ENCODE assay signal across 31 cellular contexts in genomic region chr1:1545946-1546737, GRCh38. TPM values are rescaled to one million over a fixed set of nuclear protein-coding genes. Genes with fewer than 3 reads are reported as not detected.
"Had no signal": no experiment of that assay in that cellular context is flagged by ENCODE, and none has a peak within 500 bp of the region (broad histone marks: within the 10 kb centered on the region; RNA-seq: fewer than 3 reads in every experiment).

No MANE protein-coding gene starts in this region.

- DNase-seq: activated CD4-positive, alpha-beta T cell treated with anti-CD3 and anti-CD28 coated beads, Interleukin-2, amount 10 ng/mL, durations not matched to agents 7 days and 5 days; activated CD4-positive, alpha-beta T cell treated with anti-CD3 and anti-CD28 coated beads, Interleukin-2, amount 50 U/mL, for 48 hours; activated CD8-positive, alpha-beta T cell treated with anti-CD3 and anti-CD28 coated beads, Interleukin-2, amount 10 ng/mL, durations not matched to agents 7 days and 5 days; activated gamma-delta T cell treated with Interleukin-2 at 50 U/mL for 16 hours; activated naive CD4-positive, alpha-beta T cell treated with anti-CD3 and anti-CD28 coated beads for 36 hours; activated T-cell treated with anti-CD3 and anti-CD28 coated beads, Interleukin-2, amount 50 U/mL, for 24 hours; amniotic stem cell; aorta; brain microvascular endothelial cell; central memory CD4-positive, alpha-beta T cell; Karpas-422; KBM-7; NCI-H1105; NCI-H1417 treated with DMSO at 0.1 percent for 48 hours; NCI-H1694; NCI-H1930; NCI-H2081 treated with DMSO at 0.1 percent for 48 hours; NCI-H345; NCI-H524 treated with DMSO at 0.1 percent for 48 hours; PC-3; Peyer's patch; RPMI8226; SIG-M5; T-cell; T-helper 2 cell; T-helper 9 cell; WERI-Rb-1 had no signal

- ATAC-seq: activated CD8-positive, alpha-beta T cell treated with anti-CD3 and anti-CD28 coated beads, Interleukin-2, amount 10 ng/mL, durations not matched to agents 7 days and 5 days; activated naive CD4-positive, alpha-beta T cell treated with anti-CD3 and anti-CD28 coated beads, Interleukin-2, amount 50 U/mL, for 72 hours; PC-3; Right ventricle myocardium inferior; SK-N-SH treated with all-trans-retinoic acid at 6 μM for 48 hours; T-cell had no signal

- H3K27ac ChIP-seq: brain microvascular endothelial cell, Peyer's patch, WERI-Rb-1 had no signal

- H3K36me3 Mint-ChIP-seq: activated naive CD4-positive, alpha-beta T cell treated with anti-CD3 and anti-CD28 coated beads, Interleukin-2, amount 50 U/mL, for 72 hours had no signal

- H3K4me3 Mint-ChIP-seq: activated CD4-positive, alpha-beta T cell treated with anti-CD3 and anti-CD28 coated beads, Interleukin-2, amount 10 ng/mL, durations not matched to agents 7 days and 5 days; activated CD8-positive, alpha-beta T cell treated with anti-CD3 and anti-CD28 coated beads, Interleukin-2, amount 10 ng/mL, durations not matched to agents 7 days and 5 days; activated naive CD4-positive, alpha-beta T cell treated with anti-CD3 and anti-CD28 coated beads for 36 hours; activated T-cell treated with anti-CD3 and anti-CD28 coated beads, Interleukin-2, amount 50 U/mL, for 24 hours; T-cell had no signal

- H3K9me3 ChIP-seq: Peyer's patch had no signal

- H3K27me3 Mint-ChIP-seq: activated CD4-positive, alpha-beta T cell treated with anti-CD3 and anti-CD28 coated beads, Interleukin-2, amount 10 ng/mL, durations not matched to agents 7 days and 5 days; activated T-cell treated with anti-CD3 and anti-CD28 coated beads, Interleukin-2, amount 50 U/mL, for 24 hours; T-cell had no signal

- H3K4me3 ChIP-seq: Peyer's patch had no signal

- H3K27me3 ChIP-seq: brain microvascular endothelial cell, Peyer's patch had no signal

- H3K9me3 Mint-ChIP-seq: activated CD4-positive, alpha-beta T cell treated with anti-CD3 and anti-CD28 coated beads, Interleukin-2, amount 10 ng/mL, durations not matched to agents 7 days and 5 days; activated naive CD4-positive, alpha-beta T cell treated with anti-CD3 and anti-CD28 coated beads for 36 hours; activated naive CD4-positive, alpha-beta T cell treated with anti-CD3 and anti-CD28 coated beads, Interleukin-2, amount 50 U/mL, for 72 hours; activated T-cell treated with anti-CD3 and anti-CD28 coated beads, Interleukin-2, amount 50 U/mL, for 24 hours; activated T-helper 2 cell treated with anti-CD3 and anti-CD28 coated beads, Interferon-gamma antibody, Interleukin-2, Interleukin-4, amounts not matched to agents 10 μg/mL and 5 μg/mL and 100 μg/mL, durations not matched to agents 14 hours and 24 hours and 36 hours; T-cell had no signal

- H3K27ac Mint-ChIP-seq: activated CD4-positive, alpha-beta T cell treated with anti-CD3 and anti-CD28 coated beads, Interleukin-2, amount 10 ng/mL, durations not matched to agents 7 days and 5 days; activated CD8-positive, alpha-beta T cell treated with anti-CD3 and anti-CD28 coated beads, Interleukin-2, amount 10 ng/mL, durations not matched to agents 7 days and 5 days; activated naive CD4-positive, alpha-beta T cell treated with anti-CD3 and anti-CD28 coated beads for 36 hours; activated naive CD4-positive, alpha-beta T cell treated with anti-CD3 and anti-CD28 coated beads, Interleukin-2, amount 50 U/mL, for 72 hours; activated T-helper 2 cell treated with anti-CD3 and anti-CD28 coated beads, Interferon-gamma antibody, Interleukin-2, Interleukin-4, amounts not matched to agents 10 μg/mL and 5 μg/mL and 100 μg/mL, durations not matched to agents 14 hours and 24 hours and 36 hours; T-cell had no signal

RNA-seq across cellular contexts. Expression of gene TMEM240, which starts 5.7 kb away (rescaled TPM):
- total RNA-seq: activated naive CD4-positive, alpha-beta T cell treated with anti-CD3 and anti-CD28 coated beads for 36 hours had no signal
